In the genomic region with DNA sequence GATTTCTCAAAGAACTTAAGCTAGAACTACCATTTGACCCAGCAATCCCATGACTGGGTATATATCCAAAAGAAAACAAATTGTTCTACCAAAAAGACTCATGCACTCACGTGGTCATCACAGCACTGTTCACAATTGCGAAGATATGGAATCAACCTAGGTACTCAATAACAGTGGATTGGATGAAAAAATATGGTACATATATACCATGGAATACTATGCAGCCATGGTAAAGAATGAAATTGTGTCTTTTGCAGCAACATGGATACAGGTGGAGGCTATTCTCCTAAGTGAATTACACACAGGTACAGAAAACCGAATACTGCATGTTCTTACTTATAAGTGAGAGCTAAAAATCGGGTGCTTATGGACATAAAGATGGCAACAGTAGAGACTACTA, we compare ENCODE assay signal across 1 cellular context.
TF ChIP-seq lines count a peak whose summit lies in the region.

No MANE protein-coding gene starts in this region.

TF ChIP-seq in SK-N-SH, 30 proteins besides CTCF, POLR2A, EP300 and RAD21 (continued from another document):
- no peak for TF ChIP-seq SIN3A (IDR thresholded peaks at IDR 0.05; ENCODE audit: borderline replicate concordance, low read depth, low read length)
- no peak for TF ChIP-seq JUND (IDR thresholded peaks at IDR 0.05)
- TF ChIP-seq, protein P1, sequence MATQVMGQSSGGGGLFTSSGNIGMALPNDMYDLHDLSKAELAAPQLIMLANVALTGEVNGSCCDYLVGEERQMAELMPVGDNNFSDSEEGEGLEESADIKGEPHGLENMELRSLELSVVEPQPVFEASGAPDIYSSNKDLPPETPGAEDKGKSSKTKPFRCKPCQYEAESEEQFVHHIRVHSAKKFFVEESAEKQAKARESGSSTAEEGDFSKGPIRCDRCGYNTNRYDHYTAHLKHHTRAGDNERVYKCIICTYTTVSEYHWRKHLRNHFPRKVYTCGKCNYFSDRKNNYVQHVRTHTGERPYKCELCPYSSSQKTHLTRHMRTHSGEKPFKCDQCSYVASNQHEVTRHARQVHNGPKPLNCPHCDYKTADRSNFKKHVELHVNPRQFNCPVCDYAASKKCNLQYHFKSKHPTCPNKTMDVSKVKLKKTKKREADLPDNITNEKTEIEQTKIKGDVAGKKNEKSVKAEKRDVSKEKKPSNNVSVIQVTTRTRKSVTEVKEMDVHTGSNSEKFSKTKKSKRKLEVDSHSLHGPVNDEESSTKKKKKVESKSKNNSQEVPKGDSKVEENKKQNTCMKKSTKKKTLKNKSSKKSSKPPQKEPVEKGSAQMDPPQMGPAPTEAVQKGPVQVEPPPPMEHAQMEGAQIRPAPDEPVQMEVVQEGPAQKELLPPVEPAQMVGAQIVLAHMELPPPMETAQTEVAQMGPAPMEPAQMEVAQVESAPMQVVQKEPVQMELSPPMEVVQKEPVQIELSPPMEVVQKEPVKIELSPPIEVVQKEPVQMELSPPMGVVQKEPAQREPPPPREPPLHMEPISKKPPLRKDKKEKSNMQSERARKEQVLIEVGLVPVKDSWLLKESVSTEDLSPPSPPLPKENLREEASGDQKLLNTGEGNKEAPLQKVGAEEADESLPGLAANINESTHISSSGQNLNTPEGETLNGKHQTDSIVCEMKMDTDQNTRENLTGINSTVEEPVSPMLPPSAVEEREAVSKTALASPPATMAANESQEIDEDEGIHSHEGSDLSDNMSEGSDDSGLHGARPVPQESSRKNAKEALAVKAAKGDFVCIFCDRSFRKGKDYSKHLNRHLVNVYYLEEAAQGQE (IDR thresholded peaks at IDR 0.05; ENCODE audit: low read depth, low read length) = no peak
- no peak for TF ChIP-seq FOXM1 (IDR thresholded peaks at IDR 0.05; ENCODE audit: low read depth)
- TF ChIP-seq TCF12 (IDR thresholded peaks at IDR 0.05) = no peak
- TF ChIP-seq FOXJ3 (CRISPR knock-in tag; IDR thresholded peaks at IDR 0.05) = no peak
- no peak for TF ChIP-seq RXRA (IDR thresholded peaks at IDR 0.05; ENCODE audit: borderline replicate concordance, low read depth)
- TF ChIP-seq GABPA (IDR thresholded peaks at IDR 0.05; ENCODE audit: low read depth) = no peak
- no peak for TF ChIP-seq YY1 (IDR thresholded peaks at IDR 0.05; ENCODE audit: low read depth)
- TF ChIP-seq RCOR1 (IDR thresholded peaks at IDR 0.05; ENCODE audit: low read length) = no peak
